In the genomic region with DNA sequence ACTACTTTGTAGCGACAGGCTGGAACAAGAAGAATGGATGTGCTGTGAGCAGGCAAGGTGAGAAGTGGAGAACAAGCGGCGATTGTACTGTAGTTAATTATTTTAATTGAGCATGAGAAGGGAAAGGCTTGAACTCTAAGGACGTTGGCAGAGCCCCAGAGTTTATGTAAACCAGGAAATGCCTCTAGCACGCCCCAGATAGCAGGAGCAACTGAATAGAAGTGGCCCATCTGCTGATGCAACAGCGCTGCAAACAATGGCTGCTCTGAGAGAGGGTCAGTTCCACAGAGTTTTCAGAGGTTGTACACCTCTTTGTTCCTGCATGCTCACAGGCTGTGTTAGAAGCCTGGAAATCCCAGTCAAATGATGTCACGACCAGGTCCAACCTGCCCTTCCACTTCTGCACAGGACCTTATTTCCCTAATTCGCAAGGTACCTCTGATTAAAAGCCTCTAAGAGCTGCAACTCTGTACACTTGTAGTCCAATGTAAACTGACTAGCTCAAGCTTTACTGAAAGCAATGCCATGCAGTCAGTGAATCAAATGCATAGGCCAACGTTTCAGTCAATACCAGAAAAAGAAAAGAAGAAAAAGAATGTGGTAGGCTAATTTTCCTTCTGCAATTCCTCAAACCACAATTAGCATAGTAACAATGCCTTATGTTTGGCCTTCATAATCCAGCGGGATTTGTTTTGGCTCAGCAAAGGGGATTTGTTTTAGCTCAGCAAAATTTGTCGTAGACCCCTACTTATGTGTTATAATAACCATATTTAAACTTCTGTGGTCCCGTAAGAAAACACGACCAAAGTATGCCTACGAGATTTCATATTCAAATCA, we compare ENCODE assay signal across 1 cellular context.
TF ChIP-seq lines count a peak whose summit lies in the region.

No MANE protein-coding gene starts in this region.

TF ChIP-seq in H1, 55 proteins besides CTCF, POLR2A, EP300 and RAD21 (continued from another document):
- no peak for TF ChIP-seq SUZ12 (IDR thresholded peaks at IDR 0.05; ENCODE audit: low read length)
- no peak for TF ChIP-seq GABPA (IDR thresholded peaks at IDR 0.05; ENCODE audit: borderline replicate concordance, insufficient read depth, low read length)
- no peak for TF ChIP-seq MAX (IDR thresholded peaks at IDR 0.05)
- 0 out of 2 replicates have a peak, but pooled peaks have one; percentile 36 for TF ChIP-seq CHD2 (IDR thresholded peaks at IDR 0.05; ENCODE audit: low read length)
- TF ChIP-seq SIX5 (IDR thresholded peaks at IDR 0.05; ENCODE audit: low read depth, low read length) = no peak
- no peak for TF ChIP-seq GTF2F1 (IDR thresholded peaks at IDR 0.05; ENCODE audit: borderline replicate concordance, low read depth, low read length)
- TF ChIP-seq RFX5 (IDR thresholded peaks at IDR 0.05; ENCODE audit: borderline replicate concordance, low read depth, low read length) = no peak
- no peak for TF ChIP-seq ZNF274 (IDR thresholded peaks at IDR 0.05; ENCODE audit: borderline replicate concordance, extremely low read depth, low read length)
- TF ChIP-seq POLR2AphosphoS5 (IDR thresholded peaks at IDR 0.05; ENCODE audit: low read depth, low read length) = peak; percentile 65
- TF ChIP-seq YY1 (IDR thresholded peaks at IDR 0.05; ENCODE audit: low read depth, low read length) = peak; percentile 90
- no peak for TF ChIP-seq SP4 (IDR thresholded peaks at IDR 0.05; ENCODE audit: low read length)
- TF ChIP-seq ASH2L (IDR thresholded peaks at IDR 0.05; ENCODE audit: low read length) = no peak
- no peak for TF ChIP-seq SAP30 (IDR thresholded peaks at IDR 0.05; ENCODE audit: insufficient read depth, insufficient replicate concordance, low read length)
- no peak for TF ChIP-seq HDAC6 (IDR thresholded peaks at IDR 0.05; ENCODE audit: low read depth, low read length)
- TF ChIP-seq CBX8 (IDR thresholded peaks at IDR 0.05; ENCODE audit: borderline replicate concordance, low read depth, low read length) = no peak
- peak; percentile 72; the same call in 1 of the 2 replicates for TF ChIP-seq TBP (IDR thresholded peaks at IDR 0.05; ENCODE audit: low read depth, low read length)
- no peak for TF ChIP-seq RNF2 (IDR thresholded peaks at IDR 0.05; ENCODE audit: borderline replicate concordance, low read depth, low read length, missing control alignments, poor library complexity, severe bottlenecking)
- peak; percentile 94 for TF ChIP-seq CEBPB (IDR thresholded peaks at IDR 0.05; ENCODE audit: low read depth, low read length)
- TF ChIP-seq PHF8 (conservative IDR thresholded peaks at IDR 0.05; ENCODE audit: low read depth, low read length) = no peak
- no peak for TF ChIP-seq EGR1 (IDR thresholded peaks at IDR 0.05; ENCODE audit: borderline replicate concordance, low read depth, low read length)
- TF ChIP-seq POU5F1 (IDR thresholded peaks at IDR 0.05; ENCODE audit: low read depth, low read length) = no peak
- no peak for TF ChIP-seq E2F6 (IDR thresholded peaks at IDR 0.05)
- no peak for TF ChIP-seq RBBP5 (IDR thresholded peaks at IDR 0.05; ENCODE audit: borderline replicate concordance, low read depth, low read length)
- peak; percentile 78 for TF ChIP-seq TAF1 (IDR thresholded peaks at IDR 0.05; ENCODE audit: low read depth, low read length)
- no peak for TF ChIP-seq SP2 (IDR thresholded peaks at IDR 0.05; ENCODE audit: low read length)
- TF ChIP-seq BRCA1 (IDR thresholded peaks at IDR 0.05; ENCODE audit: low read depth, low read length) = no peak
- TF ChIP-seq CREB1 (IDR thresholded peaks at IDR 0.05) = peak; percentile 36; the same call in 1 of the 2 replicates
- TF ChIP-seq, protein P1, sequence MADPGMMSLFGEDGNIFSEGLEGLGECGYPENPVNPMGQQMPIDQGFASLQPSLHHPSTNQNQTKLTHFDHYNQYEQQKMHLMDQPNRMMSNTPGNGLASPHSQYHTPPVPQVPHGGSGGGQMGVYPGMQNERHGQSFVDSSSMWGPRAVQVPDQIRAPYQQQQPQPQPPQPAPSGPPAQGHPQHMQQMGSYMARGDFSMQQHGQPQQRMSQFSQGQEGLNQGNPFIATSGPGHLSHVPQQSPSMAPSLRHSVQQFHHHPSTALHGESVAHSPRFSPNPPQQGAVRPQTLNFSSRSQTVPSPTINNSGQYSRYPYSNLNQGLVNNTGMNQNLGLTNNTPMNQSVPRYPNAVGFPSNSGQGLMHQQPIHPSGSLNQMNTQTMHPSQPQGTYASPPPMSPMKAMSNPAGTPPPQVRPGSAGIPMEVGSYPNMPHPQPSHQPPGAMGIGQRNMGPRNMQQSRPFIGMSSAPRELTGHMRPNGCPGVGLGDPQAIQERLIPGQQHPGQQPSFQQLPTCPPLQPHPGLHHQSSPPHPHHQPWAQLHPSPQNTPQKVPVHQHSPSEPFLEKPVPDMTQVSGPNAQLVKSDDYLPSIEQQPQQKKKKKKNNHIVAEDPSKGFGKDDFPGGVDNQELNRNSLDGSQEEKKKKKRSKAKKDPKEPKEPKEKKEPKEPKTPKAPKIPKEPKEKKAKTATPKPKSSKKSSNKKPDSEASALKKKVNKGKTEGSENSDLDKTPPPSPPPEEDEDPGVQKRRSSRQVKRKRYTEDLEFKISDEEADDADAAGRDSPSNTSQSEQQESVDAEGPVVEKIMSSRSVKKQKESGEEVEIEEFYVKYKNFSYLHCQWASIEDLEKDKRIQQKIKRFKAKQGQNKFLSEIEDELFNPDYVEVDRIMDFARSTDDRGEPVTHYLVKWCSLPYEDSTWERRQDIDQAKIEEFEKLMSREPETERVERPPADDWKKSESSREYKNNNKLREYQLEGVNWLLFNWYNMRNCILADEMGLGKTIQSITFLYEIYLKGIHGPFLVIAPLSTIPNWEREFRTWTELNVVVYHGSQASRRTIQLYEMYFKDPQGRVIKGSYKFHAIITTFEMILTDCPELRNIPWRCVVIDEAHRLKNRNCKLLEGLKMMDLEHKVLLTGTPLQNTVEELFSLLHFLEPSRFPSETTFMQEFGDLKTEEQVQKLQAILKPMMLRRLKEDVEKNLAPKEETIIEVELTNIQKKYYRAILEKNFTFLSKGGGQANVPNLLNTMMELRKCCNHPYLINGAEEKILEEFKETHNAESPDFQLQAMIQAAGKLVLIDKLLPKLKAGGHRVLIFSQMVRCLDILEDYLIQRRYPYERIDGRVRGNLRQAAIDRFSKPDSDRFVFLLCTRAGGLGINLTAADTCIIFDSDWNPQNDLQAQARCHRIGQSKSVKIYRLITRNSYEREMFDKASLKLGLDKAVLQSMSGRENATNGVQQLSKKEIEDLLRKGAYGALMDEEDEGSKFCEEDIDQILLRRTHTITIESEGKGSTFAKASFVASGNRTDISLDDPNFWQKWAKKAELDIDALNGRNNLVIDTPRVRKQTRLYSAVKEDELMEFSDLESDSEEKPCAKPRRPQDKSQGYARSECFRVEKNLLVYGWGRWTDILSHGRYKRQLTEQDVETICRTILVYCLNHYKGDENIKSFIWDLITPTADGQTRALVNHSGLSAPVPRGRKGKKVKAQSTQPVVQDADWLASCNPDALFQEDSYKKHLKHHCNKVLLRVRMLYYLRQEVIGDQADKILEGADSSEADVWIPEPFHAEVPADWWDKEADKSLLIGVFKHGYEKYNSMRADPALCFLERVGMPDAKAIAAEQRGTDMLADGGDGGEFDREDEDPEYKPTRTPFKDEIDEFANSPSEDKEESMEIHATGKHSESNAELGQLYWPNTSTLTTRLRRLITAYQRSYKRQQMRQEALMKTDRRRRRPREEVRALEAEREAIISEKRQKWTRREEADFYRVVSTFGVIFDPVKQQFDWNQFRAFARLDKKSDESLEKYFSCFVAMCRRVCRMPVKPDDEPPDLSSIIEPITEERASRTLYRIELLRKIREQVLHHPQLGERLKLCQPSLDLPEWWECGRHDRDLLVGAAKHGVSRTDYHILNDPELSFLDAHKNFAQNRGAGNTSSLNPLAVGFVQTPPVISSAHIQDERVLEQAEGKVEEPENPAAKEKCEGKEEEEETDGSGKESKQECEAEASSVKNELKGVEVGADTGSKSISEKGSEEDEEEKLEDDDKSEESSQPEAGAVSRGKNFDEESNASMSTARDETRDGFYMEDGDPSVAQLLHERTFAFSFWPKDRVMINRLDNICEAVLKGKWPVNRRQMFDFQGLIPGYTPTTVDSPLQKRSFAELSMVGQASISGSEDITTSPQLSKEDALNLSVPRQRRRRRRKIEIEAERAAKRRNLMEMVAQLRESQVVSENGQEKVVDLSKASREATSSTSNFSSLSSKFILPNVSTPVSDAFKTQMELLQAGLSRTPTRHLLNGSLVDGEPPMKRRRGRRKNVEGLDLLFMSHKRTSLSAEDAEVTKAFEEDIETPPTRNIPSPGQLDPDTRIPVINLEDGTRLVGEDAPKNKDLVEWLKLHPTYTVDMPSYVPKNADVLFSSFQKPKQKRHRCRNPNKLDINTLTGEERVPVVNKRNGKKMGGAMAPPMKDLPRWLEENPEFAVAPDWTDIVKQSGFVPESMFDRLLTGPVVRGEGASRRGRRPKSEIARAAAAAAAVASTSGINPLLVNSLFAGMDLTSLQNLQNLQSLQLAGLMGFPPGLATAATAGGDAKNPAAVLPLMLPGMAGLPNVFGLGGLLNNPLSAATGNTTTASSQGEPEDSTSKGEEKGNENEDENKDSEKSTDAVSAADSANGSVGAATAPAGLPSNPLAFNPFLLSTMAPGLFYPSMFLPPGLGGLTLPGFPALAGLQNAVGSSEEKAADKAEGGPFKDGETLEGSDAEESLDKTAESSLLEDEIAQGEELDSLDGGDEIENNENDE (IDR thresholded peaks at IDR 0.05; ENCODE audit: insufficient replicate concordance, low read length) = no peak
- TF ChIP-seq BCL11A (IDR thresholded peaks at IDR 0.05; ENCODE audit: low read depth in 2 of 2, low read length in 2 of 2) = no peak
- TF ChIP-seq SP1 (IDR thresholded peaks at IDR 0.05; ENCODE audit: low read depth, low read length) = no peak
- TF ChIP-seq EZH2 (IDR thresholded peaks at IDR 0.05; ENCODE audit: low read depth, low read length, severe bottlenecking) = no peak
- no peak for TF ChIP-seq HDAC2 (IDR thresholded peaks at IDR 0.05; ENCODE audit: borderline replicate concordance in 1 of 2, low read depth in 2 of 2, low read length in 2 of 2)
- no peak for TF ChIP-seq BACH1 (IDR thresholded peaks at IDR 0.05; ENCODE audit: low read length)
- no peak for TF ChIP-seq KDM1A (IDR thresholded peaks at IDR 0.05; ENCODE audit: borderline replicate concordance, low read length)
